8 cellular contexts compared by ENCODE assay signal in the genomic region with DNA sequence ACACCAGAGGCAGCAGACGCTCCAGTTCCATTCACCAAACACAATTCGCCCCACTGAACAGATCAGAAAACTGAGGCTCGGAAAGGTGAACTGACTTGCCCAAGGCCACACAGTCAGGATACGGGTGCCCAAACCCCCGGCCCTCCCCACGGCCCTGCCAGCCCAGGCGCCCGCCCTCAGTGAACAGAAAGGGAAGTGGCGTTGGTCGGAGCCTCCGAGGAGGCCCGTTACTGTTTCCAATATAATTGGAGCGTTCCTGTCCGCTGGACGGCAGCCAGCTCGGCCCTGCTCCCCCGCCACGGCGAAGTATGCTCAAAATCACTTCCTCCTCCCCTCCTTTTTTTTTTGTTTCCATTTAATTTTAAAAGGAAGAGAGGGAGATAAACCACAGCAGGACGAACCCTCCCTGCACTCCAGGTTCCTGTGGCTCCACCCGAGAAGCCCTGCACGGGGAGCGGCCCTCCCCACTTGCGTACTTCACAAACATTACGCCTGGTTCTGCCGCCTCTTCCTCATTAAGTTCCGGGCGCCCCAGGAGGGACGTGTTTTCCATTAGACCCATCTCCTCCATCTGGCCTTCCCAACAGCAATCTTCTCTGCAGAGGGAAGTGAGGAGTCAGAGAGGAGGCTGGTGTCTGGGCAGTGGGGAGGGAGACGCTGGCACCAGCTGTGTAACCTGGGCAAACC.
A peak's percentile ranks its signal among the peaks of the same experiment; 100 is the strongest.
DNase-seq lines count a peak whose midpoint lies in the region; ATAC-seq, FAIRE-seq and TF ChIP-seq lines count a peak whose summit lies in the region.

No MANE protein-coding gene starts in this region.

- no peaks in the 10 kb centered on the region for H3K27me3 ChIP-seq in K562 (ENCODE audit: control insufficient read depth in 2 of 2, insufficient read depth in 2 of 2, low read length in 2 of 2)
- no peaks in the 10 kb centered on the region for H3K27me3 ChIP-seq in thoracic aorta (replicated peaks; ENCODE audit: insufficient read depth)

- POLR2A ChIA-PET in K562 (lab: Yijun Ruan, JAX), result interaction anchor here (0.6 to 1.0 kb wide), 4 partner anchors 9 to 408 kb away, joined by 3 to 5 read pairs (median 3); a partner anchor contains a TSS

- H3K36me3 ChIP-seq in K562 (ENCODE audit: control insufficient read depth, insufficient read depth, low read length), result no peaks in the 10 kb centered on the region
- H3K36me3 ChIP-seq in thoracic aorta, result no peaks in the 10 kb centered on the region

- TF ChIP-seq CTCF in K562 (IDR thresholded peaks at IDR 0.05 in 2 of 3, conservative IDR thresholded peaks at IDR 0.05 in 1 of 3; ENCODE audit: insufficient read depth in 2 of 3, low read depth in 1 of 3, low read length in 3 of 3) (no peak), thoracic aorta (IDR thresholded peaks at IDR 0.05) (no peak)

- BruUV-seq in K562 (replicated peaks; lab: Mats Ljungman, UMichigan), result no TSS peak

- TF ChIP-seq RAD21 in K562 (CRISPR knock-in tag; conservative IDR thresholded peaks at IDR 0.05 in 1 of 2, IDR thresholded peaks at IDR 0.05 in 1 of 2), result no peak

- H3K79me2 ChIP-seq in K562 (ENCODE audit: control insufficient read depth, insufficient read depth, low read length), result peaks cover 78% of the 10 kb centered on the region

- no peak for TF ChIP-seq EP300 in K562 (IDR thresholded peaks at IDR 0.05; ENCODE audit: low read length)

- TF ChIP-seq POLR2A in K562 (conservative IDR thresholded peaks at IDR 0.05), result no peak

- H3K4me3 ChIP-seq in K562 (no peak overlapping the region), thoracic aorta (peak overlapping the region; percentile 20)

- H3K9me1 ChIP-seq in K562 (ENCODE audit: control insufficient read depth, insufficient read depth, low read length), result no peaks in the 10 kb centered on the region

- peak overlapping the region; percentile 65 for H3K4me2 ChIP-seq in K562 (ENCODE audit: insufficient read depth, low read length)

- H2AFZ ChIP-seq in K562 (ENCODE audit: low read depth, low read length), result no peak overlapping the region

- H4K20me1 ChIP-seq in K562 (replicated peaks; ENCODE audit: control insufficient read depth, insufficient read depth, low read length), result peaks cover 76% of the 10 kb centered on the region

- DNase-seq in COR-L47 (lab: John Stamatoyannopoulos, UW) (peak; percentile 82), NCI-H2107 treated with DMSO at 0.1 percent for 48 hours (lab: John Stamatoyannopoulos, UW; ENCODE audit: unreplicated experiment) (peak; percentile 79), K562 (ENCODE audit: extremely low read depth in 1 of 4, low spot score in 3 of 4) (peak; percentile 34 to 71 (median 50)), kidney tubule cell (ENCODE audit: low spot score) (peak; percentile 38), thoracic aorta (ENCODE audit: low spot score) (no peak), HuH-7 (ENCODE audit: low spot score) (no peak), NCI-H1436 treated with DMSO at 0.1 percent for 48 hours (lab: John Stamatoyannopoulos, UW) (no peak)

- H3K9me3 ChIP-seq in K562 (replicated peaks; ENCODE audit: control insufficient read depth, insufficient read depth, low read depth, low read length), result no peaks in the 10 kb centered on the region
- no peaks in the 10 kb centered on the region for H3K9me3 ChIP-seq in thoracic aorta

- peak overlapping the region in 1 of 2 experiments; percentile 85; a peak in 2 of 4 replicates for H3K9ac ChIP-seq in K562 (ENCODE audit: insufficient read depth in 1 of 2, low read depth in 2 of 2, low read length in 2 of 2)

- intact Hi-C loops in K562 (cut with micrococcal nuclease), result loop anchor here (5.0 kb wide), 1 partner anchor 46 kb away; no protein-coding TSS in a partner anchor

- in situ Hi-C loops in K562 (cut with MboI), result no loop called here

- WGBS in K562 (ENCODE audit: insufficient coverage, low coverage, missing lambda C conversion rate), result 12% methylated on average over 27 of the region's 30 CpGs

- ATAC-seq in K562 (peak; percentile 39), thoracic aorta (ENCODE audit: insufficient number of reproducible peaks, low FRiP score, low read depth) (no peak), GM19452 (IDR thresholded peaks at IDR 0.05; ENCODE audit: unreplicated experiment) (no peak)

- H3K4me1 ChIP-seq in K562 (replicated peaks in 1 of 2; ENCODE audit: control insufficient read depth in 2 of 2, insufficient read depth in 2 of 2, low read length in 2 of 2) (peaks cover 47 to 75% of the 10 kb centered on the region in 2 experiments), thoracic aorta (ENCODE audit: control insufficient read depth in 1 of 2, low read depth in 2 of 2) (peaks cover 14 to 67% of the 10 kb centered on the region in 2 donors)

- CTCF ChIA-PET in K562 (lab: Yijun Ruan, JAX; ENCODE audit: low intra/inter-chr PET ratio), result no interaction called here

- FAIRE-seq in K562 (lab: Jason Lieb, UNC), result peak; percentile 78

- H3K27ac ChIP-seq in K562 (ENCODE audit: extremely low read depth, low read depth, low read length), result peak overlapping the region; percentile 52; the same call in 2 of the 3 replicates
- H3K27ac ChIP-seq in thoracic aorta, result peak overlapping the region in 1 of 2 donors; percentile 12

TF ChIP-seq in K562, 482 proteins besides CTCF, POLR2A, EP300 and RAD21 (continues in another document):
- TF ChIP-seq FOXJ3 (CRISPR knock-in tag; IDR thresholded peaks at IDR 0.05) (no peak), MEF2A (IDR thresholded peaks at IDR 0.05; ENCODE audit: control insufficient read depth, low read depth, low read length) (no peak), TARDBP (IDR thresholded peaks at IDR 0.05) (no peak), ATF1 (CRISPR knock-in tag; IDR thresholded peaks at IDR 0.05) (no peak), ATF1 (tag; IDR thresholded peaks at IDR 0.05) (no peak), ZFP36 (IDR thresholded peaks at IDR 0.05; ENCODE audit: low read depth, low read length, partially characterized antibody) (no peak), SRF (CRISPR knock-in tag; IDR thresholded peaks at IDR 0.05) (no peak), ESRRA (IDR thresholded peaks at IDR 0.05; ENCODE audit: borderline replicate concordance, low read depth) (peak; percentile 80), POLR3A (IDR thresholded peaks at IDR 0.05; ENCODE audit: borderline replicate concordance, extremely low read depth, insufficient read depth, insufficient read length) (no peak), BHLHE40 (IDR thresholded peaks at IDR 0.05; ENCODE audit: low read length) (no peak), ZNF76 (CRISPR knock-in tag; IDR thresholded peaks at IDR 0.05; ENCODE audit: borderline replicate concordance) (no peak), ZNF174 (CRISPR knock-in tag; IDR thresholded peaks at IDR 0.05) (no peak), KLF6 (CRISPR knock-in tag; IDR thresholded peaks at IDR 0.05; ENCODE audit: borderline replicate concordance) (no peak), GABPB1 (CRISPR knock-in tag; IDR thresholded peaks at IDR 0.05) (no peak; the same call in 1 of the 2 replicates), ZNF717 (CRISPR knock-in tag; IDR thresholded peaks at IDR 0.05) (no peak)
- TF ChIP-seq, protein P1, sequence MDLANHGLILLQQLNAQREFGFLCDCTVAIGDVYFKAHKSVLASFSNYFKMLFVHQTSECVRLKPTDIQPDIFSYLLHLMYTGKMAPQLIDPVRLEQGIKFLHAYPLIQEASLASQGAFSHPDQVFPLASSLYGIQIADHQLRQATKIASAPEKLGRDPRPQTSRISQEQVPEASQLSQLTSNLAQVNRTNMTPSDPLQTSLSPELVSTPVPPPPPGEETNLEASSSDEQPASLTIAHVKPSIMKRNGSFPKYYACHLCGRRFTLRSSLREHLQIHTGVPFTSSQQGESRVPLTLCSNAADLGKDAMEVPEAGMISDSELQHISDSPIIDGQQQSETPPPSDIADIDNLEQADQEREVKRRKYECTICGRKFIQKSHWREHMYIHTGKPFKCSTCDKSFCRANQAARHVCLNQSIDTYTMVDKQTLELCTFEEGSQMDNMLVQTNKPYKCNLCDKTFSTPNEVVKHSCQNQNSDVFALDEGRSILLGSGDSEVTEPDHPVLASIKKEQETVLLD (IDR thresholded peaks at IDR 0.05), result no peak
- TF ChIP-seq, protein P2, sequence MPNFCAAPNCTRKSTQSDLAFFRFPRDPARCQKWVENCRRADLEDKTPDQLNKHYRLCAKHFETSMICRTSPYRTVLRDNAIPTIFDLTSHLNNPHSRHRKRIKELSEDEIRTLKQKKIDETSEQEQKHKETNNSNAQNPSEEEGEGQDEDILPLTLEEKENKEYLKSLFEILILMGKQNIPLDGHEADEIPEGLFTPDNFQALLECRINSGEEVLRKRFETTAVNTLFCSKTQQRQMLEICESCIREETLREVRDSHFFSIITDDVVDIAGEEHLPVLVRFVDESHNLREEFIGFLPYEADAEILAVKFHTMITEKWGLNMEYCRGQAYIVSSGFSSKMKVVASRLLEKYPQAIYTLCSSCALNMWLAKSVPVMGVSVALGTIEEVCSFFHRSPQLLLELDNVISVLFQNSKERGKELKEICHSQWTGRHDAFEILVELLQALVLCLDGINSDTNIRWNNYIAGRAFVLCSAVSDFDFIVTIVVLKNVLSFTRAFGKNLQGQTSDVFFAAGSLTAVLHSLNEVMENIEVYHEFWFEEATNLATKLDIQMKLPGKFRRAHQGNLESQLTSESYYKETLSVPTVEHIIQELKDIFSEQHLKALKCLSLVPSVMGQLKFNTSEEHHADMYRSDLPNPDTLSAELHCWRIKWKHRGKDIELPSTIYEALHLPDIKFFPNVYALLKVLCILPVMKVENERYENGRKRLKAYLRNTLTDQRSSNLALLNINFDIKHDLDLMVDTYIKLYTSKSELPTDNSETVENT (CRISPR knock-in tag; IDR thresholded peaks at IDR 0.05), result no peak
- TF ChIP-seq, protein P3, sequence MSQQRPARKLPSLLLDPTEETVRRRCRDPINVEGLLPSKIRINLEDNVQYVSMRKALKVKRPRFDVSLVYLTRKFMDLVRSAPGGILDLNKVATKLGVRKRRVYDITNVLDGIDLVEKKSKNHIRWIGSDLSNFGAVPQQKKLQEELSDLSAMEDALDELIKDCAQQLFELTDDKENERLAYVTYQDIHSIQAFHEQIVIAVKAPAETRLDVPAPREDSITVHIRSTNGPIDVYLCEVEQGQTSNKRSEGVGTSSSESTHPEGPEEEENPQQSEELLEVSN (IDR thresholded peaks at IDR 0.05; ENCODE audit: borderline replicate concordance in 1 of 2, extremely low read depth in 1 of 2, insufficient read depth in 1 of 2, insufficient read length in 1 of 2, low read depth in 1 of 2, low read length in 1 of 2, poor library complexity in 1 of 2, severe bottlenecking in 1 of 2), result no peak
- TF ChIP-seq, protein P4, sequence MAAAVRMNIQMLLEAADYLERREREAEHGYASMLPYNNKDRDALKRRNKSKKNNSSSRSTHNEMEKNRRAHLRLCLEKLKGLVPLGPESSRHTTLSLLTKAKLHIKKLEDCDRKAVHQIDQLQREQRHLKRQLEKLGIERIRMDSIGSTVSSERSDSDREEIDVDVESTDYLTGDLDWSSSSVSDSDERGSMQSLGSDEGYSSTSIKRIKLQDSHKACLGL (CRISPR knock-in tag; IDR thresholded peaks at IDR 0.05; ENCODE audit: borderline replicate concordance, poor library complexity, severe bottlenecking), result no peak

Comparison
In these comparisons a context has a peak if more than half of its experiments do, and no peak if none do; other contexts are left out.
1. DNase-seq: peak in COR-L47 (single experiment), NCI-H2107 treated with DMSO at 0.1 percent for 48 hours (single experiment), K562 (4 of 4) and kidney tubule cell (single experiment); none in thoracic aorta (single experiment), HuH-7 (single experiment) and NCI-H1436 treated with DMSO at 0.1 percent for 48 hours (single experiment).